12 cellular contexts compared by ENCODE assay signal in the genomic region with DNA sequence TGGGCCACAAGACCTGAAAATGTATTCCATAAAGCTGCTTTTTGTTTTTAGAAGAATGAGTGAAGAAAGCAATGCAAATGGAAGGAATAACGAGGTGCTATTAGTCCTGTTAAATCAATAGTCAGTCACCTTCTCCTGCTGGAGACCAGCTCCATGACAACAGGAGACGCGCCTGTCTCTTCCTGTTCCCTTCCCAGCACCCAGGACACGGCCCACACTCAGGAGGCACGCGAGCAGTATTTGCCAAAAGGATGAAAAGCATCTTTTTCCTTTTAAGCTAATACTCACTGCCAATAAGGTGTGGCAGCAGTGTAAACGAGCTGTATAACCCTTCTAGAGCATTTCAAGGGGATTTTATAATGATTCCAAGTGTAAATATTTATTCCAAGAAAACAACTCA.
"Had no signal": no experiment of that assay in that cellular context is flagged by ENCODE, and none has a peak within 500 bp of the region (broad histone marks: within the 10 kb centered on the region; RNA-seq: fewer than 3 reads in every experiment).

No MANE protein-coding gene starts in this region.

- DNase-seq: activated CD4-positive, alpha-beta T cell treated with anti-CD3 and anti-CD28 coated beads for 1 hour; activated CD4-positive, alpha-beta T cell treated with anti-CD3 and anti-CD28 coated beads, Interleukin-2, amount 50 U/mL, for 48 hours; activated effector memory CD4-positive, alpha-beta T cell treated with Interleukin-2 at 50 U/mL for 16 hours; activated naive CD4-positive, alpha-beta T cell treated with anti-CD3 and anti-CD28 coated beads, Interleukin-2, amount 50 U/mL, for 16 hours; lower lobe of right lung; stomach; T-helper 1 cell; T1000 had no signal

- H3K27ac ChIP-seq: lower lobe of right lung, thoracic aorta had no signal

- H3K4me2 ChIP-seq: smooth muscle cell had no signal

- H3K4me3 ChIP-seq: lower lobe of right lung, smooth muscle cell, stomach, thoracic aorta had no signal

- ATAC-seq: esophagus mucosa, lower lobe of right lung, SK-N-SH treated with all-trans-retinoic acid at 6 μM for 48 hours had no signal

- H3K4me1 ChIP-seq: lower lobe of right lung had no signal

- H3K9me3 ChIP-seq: lower lobe of right lung, stomach, thoracic aorta had no signal

- H3K27me3 ChIP-seq: stomach had no signal
